Comparison of ENCODE assay signal across 1 cellular context in the genomic region with DNA sequence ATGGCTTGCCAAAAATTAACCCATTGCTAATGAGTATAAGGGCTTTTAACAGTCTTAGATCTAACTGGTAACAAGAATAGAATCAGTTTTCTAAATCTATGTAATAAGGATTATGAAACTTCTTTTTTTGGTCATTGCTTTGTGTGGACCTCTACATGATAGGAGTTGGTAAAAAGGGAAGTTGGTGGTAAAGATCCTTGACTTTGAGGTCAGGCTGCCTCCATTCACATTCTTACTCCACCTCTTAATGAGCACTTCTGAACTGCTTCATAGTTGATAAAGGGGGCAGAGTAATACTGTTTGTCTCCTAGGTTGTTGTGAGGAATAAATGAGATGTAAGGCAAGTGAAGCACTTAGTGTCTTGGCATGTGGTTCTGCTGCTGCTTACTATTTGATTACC.
TF ChIP-seq lines count a peak whose summit lies in the region.

No MANE protein-coding gene starts in this region.

TF ChIP-seq in GM12878, 131 proteins besides CTCF, POLR2A, EP300 and RAD21 (continued from another document):
- TF ChIP-seq, protein P1, sequence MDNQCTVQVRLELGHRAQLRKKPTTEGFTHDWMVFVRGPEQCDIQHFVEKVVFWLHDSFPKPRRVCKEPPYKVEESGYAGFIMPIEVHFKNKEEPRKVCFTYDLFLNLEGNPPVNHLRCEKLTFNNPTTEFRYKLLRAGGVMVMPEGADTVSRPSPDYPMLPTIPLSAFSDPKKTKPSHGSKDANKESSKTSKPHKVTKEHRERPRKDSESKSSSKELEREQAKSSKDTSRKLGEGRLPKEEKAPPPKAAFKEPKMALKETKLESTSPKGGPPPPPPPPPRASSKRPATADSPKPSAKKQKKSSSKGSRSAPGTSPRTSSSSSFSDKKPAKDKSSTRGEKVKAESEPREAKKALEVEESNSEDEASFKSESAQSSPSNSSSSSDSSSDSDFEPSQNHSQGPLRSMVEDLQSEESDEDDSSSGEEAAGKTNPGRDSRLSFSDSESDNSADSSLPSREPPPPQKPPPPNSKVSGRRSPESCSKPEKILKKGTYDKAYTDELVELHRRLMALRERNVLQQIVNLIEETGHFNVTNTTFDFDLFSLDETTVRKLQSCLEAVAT (IDR thresholded peaks at IDR 0.05), result no peak
- TF ChIP-seq, protein P2, sequence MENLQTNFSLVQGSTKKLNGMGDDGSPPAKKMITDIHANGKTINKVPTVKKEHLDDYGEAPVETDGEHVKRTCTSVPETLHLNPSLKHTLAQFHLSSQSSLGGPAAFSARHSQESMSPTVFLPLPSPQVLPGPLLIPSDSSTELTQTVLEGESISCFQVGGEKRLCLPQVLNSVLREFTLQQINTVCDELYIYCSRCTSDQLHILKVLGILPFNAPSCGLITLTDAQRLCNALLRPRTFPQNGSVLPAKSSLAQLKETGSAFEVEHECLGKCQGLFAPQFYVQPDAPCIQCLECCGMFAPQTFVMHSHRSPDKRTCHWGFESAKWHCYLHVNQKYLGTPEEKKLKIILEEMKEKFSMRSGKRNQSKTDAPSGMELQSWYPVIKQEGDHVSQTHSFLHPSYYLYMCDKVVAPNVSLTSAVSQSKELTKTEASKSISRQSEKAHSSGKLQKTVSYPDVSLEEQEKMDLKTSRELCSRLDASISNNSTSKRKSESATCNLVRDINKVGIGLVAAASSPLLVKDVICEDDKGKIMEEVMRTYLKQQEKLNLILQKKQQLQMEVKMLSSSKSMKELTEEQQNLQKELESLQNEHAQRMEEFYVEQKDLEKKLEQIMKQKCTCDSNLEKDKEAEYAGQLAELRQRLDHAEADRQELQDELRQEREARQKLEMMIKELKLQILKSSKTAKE (IDR thresholded peaks at IDR 0.05; ENCODE audit: low read depth, poor library complexity, severe bottlenecking), result no peak
- TF ChIP-seq ZSCAN29 (IDR thresholded peaks at IDR 0.05) (no peak), RUNX3 (IDR thresholded peaks at IDR 0.05; ENCODE audit: low read length) (peak; percentile 59), MTA2 (IDR thresholded peaks at IDR 0.05; ENCODE audit: low read depth) (peak; percentile 55; the same call in 1 of the 2 replicates)
TF ChIP-seq in GM12878: peak in this region for 2.
